In genomic region chr1:35555212-35555584, GRCh38 we compare ENCODE assay signal across 10 cellular contexts. TPM values are rescaled to one million over a fixed set of nuclear protein-coding genes. Genes with fewer than 3 reads are reported as not detected.
DNase-seq lines count a peak whose midpoint lies in the region; ATAC-seq and TF ChIP-seq lines count a peak whose summit lies in the region.
"Had no signal": no experiment of that assay in that cellular context is flagged by ENCODE, and none has a peak within 500 bp of the region (broad histone marks: within the 10 kb centered on the region; RNA-seq: fewer than 3 reads in every experiment).

No MANE protein-coding gene starts in this region.

- H3K4me3 Mint-ChIP-seq in activated T-cell treated with anti-CD3 and anti-CD28 coated beads, Interleukin-2, amount 50 U/mL, for 72 hours: peak overlapping the region; percentile 99
- H3K4me3 Mint-ChIP-seq in activated naive CD8-positive, alpha-beta T cell: peak overlapping the region; percentile 95

- 61 to 63% methylated on average over 4 of the region's 4 CpGs for WGBS in tibial nerve, 2 donors

- peaks cover 5 to 23% of the 10 kb centered on the region in 2 donors for H3K36me3 Mint-ChIP-seq in activated T-cell treated with anti-CD3 and anti-CD28 coated beads, Interleukin-2, amount 50 U/mL, for 72 hours (ENCODE audit: insufficient read depth in 2 of 2)
- H3K36me3 Mint-ChIP-seq in activated naive CD8-positive, alpha-beta T cell: no peaks in the 10 kb centered on the region

- no peaks in the 10 kb centered on the region for H3K9me3 ChIP-seq in tibial nerve

- H3K27ac Mint-ChIP-seq in activated T-cell treated with anti-CD3 and anti-CD28 coated beads, Interleukin-2, amount 50 U/mL, for 72 hours: peak overlapping the region; percentile 41
- peak overlapping the region; percentile 62 for H3K27ac Mint-ChIP-seq in activated naive CD8-positive, alpha-beta T cell

- TF ChIP-seq EP300 in tibial nerve (IDR thresholded peaks at IDR 0.05): no peak

- peaks cover 61% of the 10 kb centered on the region for H3K4me1 Mint-ChIP-seq in activated T-cell treated with anti-CD3 and anti-CD28 coated beads, Interleukin-2, amount 50 U/mL, for 72 hours (ENCODE audit: low read depth)
- peaks cover 56% of the 10 kb centered on the region for H3K4me1 Mint-ChIP-seq in activated naive CD8-positive, alpha-beta T cell (ENCODE audit: low read depth)

- H3K4me3 ChIP-seq in tibial nerve: peak overlapping the region in 1 of 4 donors; percentile 84

- no peak for ATAC-seq in activated T-cell treated with anti-CD3 and anti-CD28 coated beads, Interleukin-2, amount 50 U/mL, for 72 hours (replicated peaks in 1 of 2)
- ATAC-seq in HG03565 (IDR thresholded peaks at IDR 0.05; ENCODE audit: unreplicated experiment) (no peak), HG03159 (IDR thresholded peaks at IDR 0.05; ENCODE audit: unreplicated experiment) (no peak)

- H3K36me3 ChIP-seq in tibial nerve: peaks cover 0 to 39% (median 6%) of the 10 kb centered on the region in 3 donors

- TF ChIP-seq CTCF in tibial nerve (IDR thresholded peaks at IDR 0.05): no peak

- peak overlapping the region in 3 of 4 donors; percentile 96 to 99 (median 98) for H3K27ac ChIP-seq in tibial nerve

- H3K4me1 ChIP-seq in tibial nerve: peaks cover 0 to 71% (median 30%) of the 10 kb centered on the region in 4 donors

- no peak for DNase-seq in activated T-cell treated with anti-CD3 and anti-CD28 coated beads, Interleukin-2, amount 50 U/mL, for 72 hours
- no peak for DNase-seq in activated T-cell treated with anti-CD3 and anti-CD28 coated beads, Interleukin-2, amount 50 U/mL, for 1 hour
- DNase-seq in iris pigment epithelial cell (ENCODE audit: low read depth): peak; percentile 30
- no peak for DNase-seq in tibial nerve (ENCODE audit: low spot score in 2 of 2)
- no peak for DNase-seq in D341Med (ENCODE audit: low spot score)
- DNase-seq: activated gamma-delta T cell had no signal

- H3K27me3 Mint-ChIP-seq in activated T-cell treated with anti-CD3 and anti-CD28 coated beads, Interleukin-2, amount 50 U/mL, for 72 hours (ENCODE audit: low read depth): no peaks in the 10 kb centered on the region
- no peaks in the 10 kb centered on the region for H3K27me3 Mint-ChIP-seq in activated naive CD8-positive, alpha-beta T cell

- TF ChIP-seq POLR2A in tibial nerve (IDR thresholded peaks at IDR 0.05): no peak

- H3K9me3 Mint-ChIP-seq in activated T-cell treated with anti-CD3 and anti-CD28 coated beads, Interleukin-2, amount 50 U/mL, for 72 hours: no peaks in the 10 kb centered on the region
- no peaks in the 10 kb centered on the region for H3K9me3 Mint-ChIP-seq in activated naive CD8-positive, alpha-beta T cell (ENCODE audit: low read depth)

- no peaks in the 10 kb centered on the region for H3K27me3 ChIP-seq in tibial nerve

RNA-seq across cellular contexts. Expression of gene KIAA0319L, which starts 2.0 kb away (rescaled TPM):
- total RNA-seq in activated T-cell treated with anti-CD3 and anti-CD28 coated beads, Interleukin-2, amount 50 U/mL, for 72 hours: 10 to 100 TPM; 44.3 to 60.9 TPM
- 100 to 1,000 TPM in 1 of 4 donors, 10 to 100 TPM in 3; 57.0 to 115 (median 70.7) TPM for total RNA-seq in tibial nerve

RNA-seq across cellular contexts. Expression of gene NCDN, which starts 2.4 kb away (rescaled TPM):
- 10 to 100 TPM; 23.7 to 24.7 TPM for total RNA-seq in activated T-cell treated with anti-CD3 and anti-CD28 coated beads, Interleukin-2, amount 50 U/mL, for 72 hours
- total RNA-seq in tibial nerve: 10 to 100 TPM; 25.9 to 36.9 (median 29.3) TPM

RNA-seq across cellular contexts. Expression of gene TFAP2E, which starts 17.9 kb away (rescaled TPM):
- total RNA-seq in activated T-cell treated with anti-CD3 and anti-CD28 coated beads, Interleukin-2, amount 50 U/mL, for 72 hours: 1 to 10 TPM; 1.2 to 1.9 TPM
- total RNA-seq in tibial nerve: 1 to 10 TPM in 2 of 4 donors, under 1 TPM in 2; 0.44 to 3.3 (median 1.2) TPM
- total RNA-seq: endothelial cell of umbilical vein had no signal
